9 cellular contexts compared by ENCODE assay signal in the genomic region with DNA sequence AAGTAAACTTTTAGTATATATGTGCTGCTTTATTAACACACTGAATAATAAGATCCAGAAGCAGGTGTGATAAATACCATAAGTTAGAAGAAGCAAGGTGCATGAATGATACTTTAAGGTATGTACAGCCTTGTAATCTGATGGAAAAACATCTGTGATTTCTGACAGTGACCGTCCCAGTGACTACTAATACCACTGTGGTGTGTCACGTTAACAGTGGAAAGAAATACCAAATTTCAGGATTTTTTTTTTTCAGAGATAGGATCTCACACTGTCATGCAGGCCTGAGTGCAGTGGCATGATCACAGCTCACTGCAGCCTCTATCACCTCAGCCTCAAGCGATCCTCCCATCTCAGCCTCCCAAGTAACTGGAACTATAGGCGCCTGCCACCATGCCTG. TPM values are rescaled to one million over a fixed set of nuclear protein-coding genes. Genes with fewer than 3 reads are reported as not detected.
"Had no signal": no experiment of that assay in that cellular context is flagged by ENCODE, and none has a peak within 500 bp of the region (broad histone marks: within the 10 kb centered on the region; RNA-seq: fewer than 3 reads in every experiment).

No MANE protein-coding gene starts in this region.

- H3K4me1 Mint-ChIP-seq: IgD-negative memory B cell had no signal

- H3K27ac ChIP-seq: HL-60 had no signal

- DNase-seq: IMR-90, KBM-7, KG1 had no signal

- ATAC-seq: HepG2, K562 had no signal

- H3K9me3 Mint-ChIP-seq: IgD-negative memory B cell had no signal

- H3K27ac Mint-ChIP-seq: IgD-negative memory B cell had no signal

- H3K27me3 Mint-ChIP-seq: IgD-negative memory B cell had no signal

- H3K4me3 ChIP-seq: K562 had no signal

- FAIRE-seq: HepG2, HTR-8/SVneo, K562 had no signal

- H3K4me3 Mint-ChIP-seq: IgD-negative memory B cell had no signal

RNA-seq across cellular contexts. Expression of a gene that starts 21.5 kb away (rescaled TPM):
- total RNA-seq: HepG2, HT-29, IMR-90 had no signal
- polyA plus RNA-seq: HepG2, IgD-negative memory B cell, IMR-90 had no signal
